19 cellular contexts compared by ENCODE assay signal in genomic region chr6:113875470-113875869, GRCh38. TPM values are rescaled to one million over a fixed set of nuclear protein-coding genes. Genes with fewer than 3 reads are reported as not detected.
DNase-seq lines count a peak whose midpoint lies in the region; ATAC-seq and TF ChIP-seq lines count a peak whose summit lies in the region.
"Had no signal": no experiment of that assay in that cellular context is flagged by ENCODE, and none has a peak within 500 bp of the region (broad histone marks: within the 10 kb centered on the region; RNA-seq: fewer than 3 reads in every experiment).

No MANE protein-coding gene starts in this region.

- DNase-seq in HT1080 (ENCODE audit: low read depth): peak; percentile 24
- DNase-seq in adipocyte (ENCODE audit: low read depth): peak; percentile 71
- DNase-seq in glomerular visceral epithelial cell (ENCODE audit: extremely low spot score): peak; percentile 38
- DNase-seq in type B pancreatic cell (ENCODE audit: extremely low spot score, unreplicated experiment): no peak
- no peak for DNase-seq in NCI-H82 treated with DMSO at 0.1 percent for 48 hours (lab: John Stamatoyannopoulos, UW; ENCODE audit: unreplicated experiment)
- DNase-seq: central memory CD4-positive, alpha-beta T cell; head of caudate nucleus; kidney; mucosa of descending colon; NCI-H1930; NCI-H69; ovary; RPMI8226; stimulated activated CD4-positive, alpha-beta T cell treated with anti-CD3 and anti-CD28 coated beads, Interleukin-12 subunit alpha, Interleukin-12 subunit beta, amount 100 ng/mL, for 4 hours; stomach had no signal

- H3K27me3 ChIP-seq in adipocyte (replicated peaks; ENCODE audit: control insufficient read depth, insufficient read depth, low read length): no peaks in the 10 kb centered on the region
- H3K27me3 ChIP-seq: ovary, stomach had no signal

- H3K36me3 ChIP-seq in adipocyte (ENCODE audit: control insufficient read depth, insufficient read depth, low read length, severe bottlenecking): no peaks in the 10 kb centered on the region
- H3K36me3 ChIP-seq: ovary, stomach had no signal

- no peak overlapping the region for H3K9ac ChIP-seq in adipocyte (ENCODE audit: low read length)

- H3K27ac Mint-ChIP-seq in type B pancreatic cell: peak overlapping the region; percentile 71
- H3K27ac Mint-ChIP-seq: activated naive CD4-positive, alpha-beta T cell treated with anti-CD3 and anti-CD28 coated beads, Interleukin-2, amount 50 U/mL, for 72 hours had no signal

- no peak overlapping the region for H3K4me3 Mint-ChIP-seq in type B pancreatic cell

- no peak for ATAC-seq in HG02571 (IDR thresholded peaks at IDR 0.05; ENCODE audit: unreplicated experiment)
- no peak for ATAC-seq in GM18858 (IDR thresholded peaks at IDR 0.05; ENCODE audit: unreplicated experiment)
- ATAC-seq: activated naive CD4-positive, alpha-beta T cell treated with anti-CD3 and anti-CD28 coated beads, Interleukin-2, amount 50 U/mL, for 72 hours; GM12878; mucosa of descending colon had no signal

- H3K4me1 Mint-ChIP-seq in type B pancreatic cell (ENCODE audit: unreplicated experiment): peaks cover 14% of the 10 kb centered on the region

- peaks cover 12% of the 10 kb centered on the region for H3K4me1 ChIP-seq in adipocyte (ENCODE audit: control insufficient read depth, insufficient read depth, low read length)

- H3K4me3 ChIP-seq in adipocyte (ENCODE audit: low read length): no peak overlapping the region
- H3K4me3 ChIP-seq: GM12878, mucosa of descending colon, ovary, stomach had no signal

- H3K9me3 Mint-ChIP-seq in type B pancreatic cell: no peaks in the 10 kb centered on the region
- H3K9me3 Mint-ChIP-seq: activated naive CD4-positive, alpha-beta T cell treated with anti-CD3 and anti-CD28 coated beads, Interleukin-2, amount 50 U/mL, for 72 hours had no signal

- no peaks in the 10 kb centered on the region for H3K27me3 Mint-ChIP-seq in type B pancreatic cell

- no peaks in the 10 kb centered on the region for H3K36me3 Mint-ChIP-seq in type B pancreatic cell
- H3K36me3 Mint-ChIP-seq: activated naive CD4-positive, alpha-beta T cell treated with anti-CD3 and anti-CD28 coated beads, Interleukin-2, amount 50 U/mL, for 72 hours had no signal

- no peaks in the 10 kb centered on the region for H3K9me3 ChIP-seq in adipocyte (ENCODE audit: control insufficient read depth, low read length)
- H3K9me3 ChIP-seq: mucosa of descending colon, ovary, stomach had no signal

- no peak for TF ChIP-seq CTCF in type B pancreatic cell (conservative IDR thresholded peaks at IDR 0.05)

RNA-seq across cellular contexts. Expression of gene MARCKS, which starts 18.3 kb away (rescaled TPM):
- 0.08 TPM in 1 of 2 replicates, not detected in the other for total RNA-seq in HT1080 (2014; rRNA removed; shearing (Covaris generic))
- polyA plus RNA-seq in HT1080 (2015; cell fraction: cytosol; rRNA removed): 0.02 and 0.06 TPM in 2 replicates
- polyA plus RNA-seq in HT1080 (2015; cell fraction: nucleus; rRNA removed): 0.06 and 0.17 TPM in 2 replicates
- total RNA-seq in type B pancreatic cell (ENCODE audit: low replicate concordance): 105 and 236 TPM in 2 replicates

Comparison
In these comparisons a context has a peak if more than half of its experiments do, and no peak if none do; other contexts are left out.
1. DNase-seq: peak in HT1080 (single experiment), adipocyte (single experiment) and glomerular visceral epithelial cell (single experiment); none in type B pancreatic cell (single experiment) and NCI-H82 treated with DMSO at 0.1 percent for 48 hours (single experiment).
2. RNA of gene MARCKS, which starts 18.3 kb away (total RNA-seq): 105 to 236 TPM in type B pancreatic cell; 0.08 TPM in HT1080; every median in the first group is over 10 times any median in the second.